ENCODE assay signal across 1 cellular context in the genomic region with DNA sequence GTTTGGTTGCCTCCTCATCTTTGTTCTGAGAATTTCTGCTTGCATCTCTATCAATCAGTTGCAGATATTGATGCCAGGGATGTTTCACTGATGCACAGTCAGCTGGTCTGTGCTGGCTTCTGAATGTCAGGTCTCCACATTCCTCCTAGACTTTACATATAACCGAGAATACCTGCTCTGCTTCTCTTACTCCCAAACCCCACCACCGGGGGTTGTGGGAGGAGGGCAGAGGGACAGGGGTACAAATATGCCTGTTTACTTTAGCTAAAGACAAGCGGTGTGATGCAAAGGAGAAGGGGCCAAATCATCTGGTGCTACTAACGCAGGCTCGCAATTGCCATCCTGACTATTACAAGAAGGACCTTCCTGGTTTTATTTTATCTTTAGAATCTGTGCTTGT.
TF ChIP-seq lines count a peak whose summit lies in the region.

No MANE protein-coding gene starts in this region.

TF ChIP-seq in GM23338, 12 proteins besides CTCF, POLR2A, EP300 and RAD21:
- TF ChIP-seq, protein P1, sequence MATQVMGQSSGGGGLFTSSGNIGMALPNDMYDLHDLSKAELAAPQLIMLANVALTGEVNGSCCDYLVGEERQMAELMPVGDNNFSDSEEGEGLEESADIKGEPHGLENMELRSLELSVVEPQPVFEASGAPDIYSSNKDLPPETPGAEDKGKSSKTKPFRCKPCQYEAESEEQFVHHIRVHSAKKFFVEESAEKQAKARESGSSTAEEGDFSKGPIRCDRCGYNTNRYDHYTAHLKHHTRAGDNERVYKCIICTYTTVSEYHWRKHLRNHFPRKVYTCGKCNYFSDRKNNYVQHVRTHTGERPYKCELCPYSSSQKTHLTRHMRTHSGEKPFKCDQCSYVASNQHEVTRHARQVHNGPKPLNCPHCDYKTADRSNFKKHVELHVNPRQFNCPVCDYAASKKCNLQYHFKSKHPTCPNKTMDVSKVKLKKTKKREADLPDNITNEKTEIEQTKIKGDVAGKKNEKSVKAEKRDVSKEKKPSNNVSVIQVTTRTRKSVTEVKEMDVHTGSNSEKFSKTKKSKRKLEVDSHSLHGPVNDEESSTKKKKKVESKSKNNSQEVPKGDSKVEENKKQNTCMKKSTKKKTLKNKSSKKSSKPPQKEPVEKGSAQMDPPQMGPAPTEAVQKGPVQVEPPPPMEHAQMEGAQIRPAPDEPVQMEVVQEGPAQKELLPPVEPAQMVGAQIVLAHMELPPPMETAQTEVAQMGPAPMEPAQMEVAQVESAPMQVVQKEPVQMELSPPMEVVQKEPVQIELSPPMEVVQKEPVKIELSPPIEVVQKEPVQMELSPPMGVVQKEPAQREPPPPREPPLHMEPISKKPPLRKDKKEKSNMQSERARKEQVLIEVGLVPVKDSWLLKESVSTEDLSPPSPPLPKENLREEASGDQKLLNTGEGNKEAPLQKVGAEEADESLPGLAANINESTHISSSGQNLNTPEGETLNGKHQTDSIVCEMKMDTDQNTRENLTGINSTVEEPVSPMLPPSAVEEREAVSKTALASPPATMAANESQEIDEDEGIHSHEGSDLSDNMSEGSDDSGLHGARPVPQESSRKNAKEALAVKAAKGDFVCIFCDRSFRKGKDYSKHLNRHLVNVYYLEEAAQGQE (IDR thresholded peaks at IDR 0.05; ENCODE audit: unreplicated experiment), result no peak
- TF ChIP-seq NANOG (IDR thresholded peaks at IDR 0.05; ENCODE audit: borderline replicate concordance) (no peak), CREB1 (CRISPR knock-in tag; IDR thresholded peaks at IDR 0.05; ENCODE audit: low read depth) (no peak), POLR2AphosphoS5 (IDR thresholded peaks at IDR 0.05; ENCODE audit: low read depth) (no peak), JUNB (IDR thresholded peaks at IDR 0.05; ENCODE audit: unreplicated experiment) (no peak), STAT1 (IDR thresholded peaks at IDR 0.05; ENCODE audit: unreplicated experiment) (no peak), ZNF462 (CRISPR knock-in tag; IDR thresholded peaks at IDR 0.05) (no peak), ETS1 (IDR thresholded peaks at IDR 0.05) (no peak), EZH2 (IDR thresholded peaks at IDR 0.05; ENCODE audit: low read depth, unreplicated experiment) (no peak), EZH2phosphoT487 (IDR thresholded peaks at IDR 0.05; ENCODE audit: unreplicated experiment) (no peak), ZNF114 (CRISPR knock-in tag; IDR thresholded peaks at IDR 0.05) (no peak), ZNF331 (CRISPR knock-in tag; IDR thresholded peaks at IDR 0.05; ENCODE audit: low read depth) (no peak)
